8 cellular contexts compared by ENCODE assay signal in genomic region chr16:30698816-30699614, GRCh38. TPM values are rescaled to one million over a fixed set of nuclear protein-coding genes. Genes with fewer than 3 reads are reported as not detected.
DNase-seq lines count a peak whose midpoint lies in the region; ATAC-seq and TF ChIP-seq lines count a peak whose summit lies in the region.

TSS of gene SRCAP (plus strand) at chr16:30699171. CDS start at chr16:30700825, 1,654 bp downstream.

- H3K4me2 ChIP-seq in MM.1S (ENCODE audit: low read depth, low read length) (peak within 1 kb of the TSS; percentile 92), SK-N-SH (peak within 1 kb of the TSS; percentile 75)

- H3K9me3 Mint-ChIP-seq in activated naive CD4-positive, alpha-beta T cell treated with anti-CD3 and anti-CD28 coated beads, Interleukin-2, amount 10 ng/mL, durations not matched to agents 7 days and 5 days: no peaks in the 10 kb centered on the region

- in situ Hi-C loops in G401 (cut with HindIII; ENCODE audit: low sequenced_read_pairs) (no loop called here), HAP-1 (cut with MboI; ENCODE audit: low sequenced_read_pairs) (loop anchor here (10.0 kb wide), 1 partner anchor 264 kb away; the partner anchor contains the start of gene DCTPP1)

- H2AFZ ChIP-seq in MM.1S (ENCODE audit: low read length) (peak within 1 kb of the TSS; percentile 70), SK-N-SH (ENCODE audit: low read depth) (peak within 1 kb of the TSS; percentile 84; the same call in 1 of the 2 replicates)

- peaks cover 40% of the 10 kb centered on the region for H3K36me3 ChIP-seq in HAP-1 (replicated peaks)
- H3K36me3 ChIP-seq in MM.1S (replicated peaks; ENCODE audit: insufficient read depth, low read length): peaks cover 17% of the 10 kb centered on the region
- peaks cover 19 to 36% of the 10 kb centered on the region in 2 experiments for H3K36me3 ChIP-seq in SK-N-SH (replicated peaks in 1 of 2; ENCODE audit: control insufficient read depth in 1 of 2, insufficient read depth in 2 of 2, low read length in 1 of 2)
- peaks cover 0 to 44% of the 10 kb centered on the region in 2 donors for H3K36me3 ChIP-seq in gastroesophageal sphincter
- H3K36me3 ChIP-seq in neutrophil: peaks cover 36% of the 10 kb centered on the region
- peaks cover 6 to 34% (median 28%) of the 10 kb centered on the region in 5 donors for H3K36me3 ChIP-seq in subcutaneous abdominal adipose tissue (ENCODE audit: control insufficient read depth in 5 of 5, insufficient read depth in 5 of 5, low read length in 5 of 5)

- DNase-seq in G401 (ENCODE audit: low spot score): peak; percentile 74
- peak; percentile 70 to 90 for DNase-seq in HAP-1 (ENCODE audit: low spot score in 2 of 2)
- peak; percentile 83 for DNase-seq in MM.1S
- peak; percentile 97 for DNase-seq in SK-N-SH
- DNase-seq in activated naive CD4-positive, alpha-beta T cell treated with anti-CD3 and anti-CD28 coated beads, Interleukin-2, amount 10 ng/mL, durations not matched to agents 7 days and 5 days: peak; percentile 91

- H3K4me3 Mint-ChIP-seq in activated naive CD4-positive, alpha-beta T cell treated with anti-CD3 and anti-CD28 coated beads, Interleukin-2, amount 10 ng/mL, durations not matched to agents 7 days and 5 days: peak within 1 kb of the TSS; percentile 100

- H3K4me1 ChIP-seq in HAP-1 (peaks cover 10% of the 10 kb centered on the region), MM.1S (ENCODE audit: low read length) (peaks cover 14% of the 10 kb centered on the region), SK-N-SH (ENCODE audit: control insufficient read depth in 1 of 2, insufficient read depth in 2 of 2, low read depth in 1 of 2, low read length in 1 of 2) (peaks cover 12 to 13% of the 10 kb centered on the region in 2 experiments), gastroesophageal sphincter (peaks cover 0 to 33% (median 14%) of the 10 kb centered on the region in 3 donors), neutrophil (ENCODE audit: control insufficient read depth in 1 of 2, insufficient read depth in 1 of 2, low read depth in 1 of 2, low read length in 1 of 2) (peaks cover 30 to 31% of the 10 kb centered on the region in 2 experiments), subcutaneous abdominal adipose tissue (ENCODE audit: control insufficient read depth in 5 of 5, insufficient read depth in 5 of 5, low read length in 5 of 5) (peaks cover 5 to 28% (median 24%) of the 10 kb centered on the region in 5 donors)

- TF ChIP-seq RAD21 in SK-N-SH (IDR thresholded peaks at IDR 0.05; ENCODE audit: low read length): no peak

- H3K9me2 ChIP-seq in MM.1S (replicated peaks; ENCODE audit: insufficient read depth, low read length) (no peaks in the 10 kb centered on the region), SK-N-SH (no peaks in the 10 kb centered on the region)

- POLR2A ChIA-PET in SK-N-SH (lab: Yijun Ruan, JAX): interaction anchor here (0.6 to 1.1 kb wide), 3 partner anchors 9 to 49 kb away, joined by 3 read pairs; partner anchors contain the start of gene PHKG2

- ATAC-seq in gastroesophageal sphincter: peak; percentile 66

- peaks cover 28% of the 10 kb centered on the region for H3K36me3 Mint-ChIP-seq in activated naive CD4-positive, alpha-beta T cell treated with anti-CD3 and anti-CD28 coated beads, Interleukin-2, amount 10 ng/mL, durations not matched to agents 7 days and 5 days

- H3K9ac ChIP-seq in MM.1S (ENCODE audit: low read length) (peak within 1 kb of the TSS; percentile 100), SK-N-SH (peak within 1 kb of the TSS; percentile 100), subcutaneous abdominal adipose tissue (ENCODE audit: low read length in 5 of 5) (peak within 1 kb of the TSS; percentile 81 to 99 (median 97))

- H3K27me3 ChIP-seq in HAP-1 (ENCODE audit: low read depth): no peaks in the 10 kb centered on the region
- no peaks in the 10 kb centered on the region for H3K27me3 ChIP-seq in MM.1S (replicated peaks; ENCODE audit: insufficient read depth, low read length)
- H3K27me3 ChIP-seq in SK-N-SH (ENCODE audit: insufficient read depth): no peaks in the 10 kb centered on the region
- no peaks in the 10 kb centered on the region for H3K27me3 ChIP-seq in gastroesophageal sphincter
- H3K27me3 ChIP-seq in neutrophil: no peaks in the 10 kb centered on the region
- H3K27me3 ChIP-seq in subcutaneous abdominal adipose tissue (ENCODE audit: control insufficient read depth in 5 of 5, insufficient read depth in 4 of 5, low read length in 5 of 5): no peaks in the 10 kb centered on the region

- TF ChIP-seq POLR2A in gastroesophageal sphincter (IDR thresholded peaks at IDR 0.05): peak; percentile 37 to 79

- H3K27ac Mint-ChIP-seq in activated naive CD4-positive, alpha-beta T cell treated with anti-CD3 and anti-CD28 coated beads, Interleukin-2, amount 10 ng/mL, durations not matched to agents 7 days and 5 days: peak within 1 kb of the TSS; percentile 99

- peaks cover 37% of the 10 kb centered on the region for H3K4me1 Mint-ChIP-seq in activated naive CD4-positive, alpha-beta T cell treated with anti-CD3 and anti-CD28 coated beads, Interleukin-2, amount 10 ng/mL, durations not matched to agents 7 days and 5 days

- H3K27me3 Mint-ChIP-seq in activated naive CD4-positive, alpha-beta T cell treated with anti-CD3 and anti-CD28 coated beads, Interleukin-2, amount 10 ng/mL, durations not matched to agents 7 days and 5 days: peaks cover 4% of the 10 kb centered on the region

- H3K4me3 ChIP-seq in HAP-1: peak within 1 kb of the TSS; percentile 97
- peak within 1 kb of the TSS; percentile 97 for H3K4me3 ChIP-seq in MM.1S (ENCODE audit: low read length)
- peak within 1 kb of the TSS; percentile 78 for H3K4me3 ChIP-seq in SK-N-SH (ENCODE audit: low read depth in 2 of 2, low read length in 1 of 2)
- H3K4me3 ChIP-seq in gastroesophageal sphincter: peak within 1 kb of the TSS; percentile 89 to 91
- peak within 1 kb of the TSS; percentile 91 to 100 for H3K4me3 ChIP-seq in neutrophil (ENCODE audit: low read depth in 1 of 2, low read length in 1 of 2)
- peak within 1 kb of the TSS; percentile 88 to 96 (median 91) for H3K4me3 ChIP-seq in subcutaneous abdominal adipose tissue (ENCODE audit: low read depth in 1 of 5, low read length in 5 of 5)

- H3K27ac ChIP-seq in MM.1S (ENCODE audit: low read length) (peak within 1 kb of the TSS; percentile 99), SK-N-SH (ENCODE audit: low read depth in 2 of 2, low read length in 1 of 2) (peak within 1 kb of the TSS; percentile 99 to 100), gastroesophageal sphincter (peak within 1 kb of the TSS; percentile 98 to 99 (median 98)), neutrophil (peak within 1 kb of the TSS; percentile 100), subcutaneous abdominal adipose tissue (ENCODE audit: low read depth, low read length) (peak within 1 kb of the TSS; percentile 98)

- WGBS in SK-N-SH (ENCODE audit: low lambda C conversion rate): 1% methylated on average over 25 of the region's 57 CpGs
- 1 to 2% methylated on average over 8 to 10 of the region's 57 CpGs for WGBS in gastroesophageal sphincter (ENCODE audit: low coverage in 1 of 2), 2 donors

- TF ChIP-seq CTCF in MM.1S (IDR thresholded peaks at IDR 0.05; ENCODE audit: low read length) (no peak), SK-N-SH (IDR thresholded peaks at IDR 0.05) (no peak), gastroesophageal sphincter (IDR thresholded peaks at IDR 0.05) (no peak), neutrophil (IDR thresholded peaks at IDR 0.05) (no peak)

- TF ChIP-seq EP300 in SK-N-SH (IDR thresholded peaks at IDR 0.05; ENCODE audit: borderline replicate concordance in 1 of 2, low read depth in 1 of 2, low read length in 1 of 2) (no peak), gastroesophageal sphincter (IDR thresholded peaks at IDR 0.05) (no peak)

- CTCF ChIA-PET in SK-N-SH (lab: Yijun Ruan, JAX): interaction anchor here (0.8 to 1.3 kb wide), 2 partner anchors 40 to 197 kb away, joined by 3 to 4 read pairs; partner anchors contain the start of gene FBRS
- CTCF ChIA-PET in activated naive CD4-positive, alpha-beta T cell treated with anti-CD3 and anti-CD28 coated beads, Interleukin-2, amount 10 ng/mL, durations not matched to agents 7 days and 5 days (lab: Charles Lee): no interaction called here

- peaks cover 10% of the 10 kb centered on the region for H4K20me1 ChIP-seq in MM.1S (ENCODE audit: insufficient read depth, low read length)
- H4K20me1 ChIP-seq in SK-N-SH (ENCODE audit: insufficient read depth): peaks cover 12% of the 10 kb centered on the region

- H3F3A ChIP-seq in MM.1S (ENCODE audit: insufficient read depth, low read length): peaks cover 11% of the 10 kb centered on the region; the same call in 1 of the 2 replicates
- H3F3A ChIP-seq in SK-N-SH (replicated peaks; ENCODE audit: insufficient read depth): no peaks in the 10 kb centered on the region

- H3K79me2 ChIP-seq in MM.1S (ENCODE audit: low read length) (peaks cover 46% of the 10 kb centered on the region), SK-N-SH (ENCODE audit: insufficient read depth) (peaks cover 49% of the 10 kb centered on the region)

- H3K9me3 ChIP-seq in HAP-1: no peaks in the 10 kb centered on the region
- H3K9me3 ChIP-seq in MM.1S (replicated peaks; ENCODE audit: insufficient read depth, low read length): no peaks in the 10 kb centered on the region
- no peaks in the 10 kb centered on the region for H3K9me3 ChIP-seq in SK-N-SH
- no peaks in the 10 kb centered on the region for H3K9me3 ChIP-seq in gastroesophageal sphincter
- no peaks in the 10 kb centered on the region for H3K9me3 ChIP-seq in neutrophil
- H3K9me3 ChIP-seq in subcutaneous abdominal adipose tissue (ENCODE audit: control insufficient read depth in 5 of 5, low read length in 5 of 5): no peaks in the 10 kb centered on the region

TF ChIP-seq in SK-N-SH, 30 proteins besides CTCF, POLR2A, EP300 and RAD21 (continues in another document):
- no peak for TF ChIP-seq JUND (IDR thresholded peaks at IDR 0.05)
- TF ChIP-seq CHD2 (IDR thresholded peaks at IDR 0.05; ENCODE audit: low read length, partially characterized antibody): peak; percentile 50
- TF ChIP-seq EZH2phosphoT487 (IDR thresholded peaks at IDR 0.05; ENCODE audit: borderline replicate concordance, low read depth): no peak
- TF ChIP-seq MAX (IDR thresholded peaks at IDR 0.05; ENCODE audit: low read depth): peak; percentile 73
- no peak for TF ChIP-seq MEF2A (IDR thresholded peaks at IDR 0.05; ENCODE audit: borderline replicate concordance, low read depth)
- peak; percentile 27; the same call in 1 of the 2 replicates for TF ChIP-seq RXRA (IDR thresholded peaks at IDR 0.05; ENCODE audit: borderline replicate concordance, low read depth)
- 0 out of 2 replicates have a peak, but pooled peaks have one; percentile 33 for TF ChIP-seq TAF1 (IDR thresholded peaks at IDR 0.05; ENCODE audit: borderline replicate concordance, low read depth, low read length)
- peak; percentile 88 for TF ChIP-seq MXI1 (IDR thresholded peaks at IDR 0.05; ENCODE audit: low read depth, low read length)

RNA-seq across cellular contexts. Expression of gene SRCAP, which starts in this region (rescaled TPM):
- 3.6 and 4.1 TPM in 2 replicates for total RNA-seq in G401 (2014; rRNA removed; shearing (Covaris generic))
- 3.7 and 5.6 TPM in 2 replicates for polyA plus RNA-seq in SK-N-SH (2012; rRNA removed)
- polyA plus RNA-seq in SK-N-SH (2012; cell fraction: cytosol; rRNA removed): 2.1 and 4.3 TPM in 2 replicates
- 8.1 and 12.8 TPM in 2 replicates for polyA plus RNA-seq in SK-N-SH (2012; cell fraction: nucleus; rRNA removed)
- total RNA-seq in gastroesophageal sphincter: 10 to 100 TPM; 20.6 to 57.4 (median 36.0) TPM

Comparison
In these comparisons a context has a peak if more than half of its experiments do, and no peak if none do; other contexts are left out.
1. Peak in every context shown above with its lines: DNase-seq, ATAC-seq, H3K4me3 ChIP-seq and H3K27ac ChIP-seq.